ENCODE assay signal across 11 cellular contexts in the genomic region with DNA sequence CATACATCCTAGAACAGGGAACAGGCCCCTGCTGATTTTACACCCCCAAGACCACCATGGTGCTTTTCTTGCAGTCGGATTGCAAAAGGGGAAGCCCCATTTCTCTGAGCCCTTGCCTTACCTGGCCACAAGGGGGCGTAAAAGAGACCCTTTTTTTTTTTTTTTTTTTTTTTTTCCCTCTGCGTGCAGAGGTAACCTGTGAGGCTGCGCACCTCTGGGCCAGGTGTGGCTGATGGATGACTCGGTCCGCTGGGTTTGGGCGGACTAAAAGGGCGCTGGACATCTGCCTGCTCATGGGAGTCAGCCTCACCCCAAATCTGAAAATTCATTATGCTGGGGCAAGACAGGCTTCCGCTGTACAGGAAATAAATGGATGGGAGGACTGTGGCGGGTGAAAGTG.
A peak's percentile ranks its signal among the peaks of the same experiment; 100 is the strongest.
DNase-seq lines count a peak whose midpoint lies in the region; ATAC-seq and TF ChIP-seq lines count a peak whose summit lies in the region.
"Had no signal": no experiment of that assay in that cellular context is flagged by ENCODE, and none has a peak within 500 bp of the region (broad histone marks: within the 10 kb centered on the region; RNA-seq: fewer than 3 reads in every experiment).

No MANE protein-coding gene starts in this region.

- no peak overlapping the region for H2AFZ ChIP-seq in SU-DHL-6 (ENCODE audit: low read depth, low read length, severe bottlenecking)

- H3K4me3 ChIP-seq in AG04450 (ENCODE audit: low read depth, low read length) (no peak overlapping the region), SU-DHL-6 (ENCODE audit: insufficient read depth, low read length, poor library complexity, severe bottlenecking) (no peak overlapping the region)

- no peak overlapping the region for H3K4me2 ChIP-seq in SU-DHL-6 (ENCODE audit: low read depth, low read length, poor library complexity, severe bottlenecking)

- CTCF ChIA-PET in AG04450 (lab: Charles Lee), result no interaction called here

- no peaks in the 10 kb centered on the region for H3K36me3 ChIP-seq in SU-DHL-6 (ENCODE audit: low read length)

- ATAC-seq in GM18870 (IDR thresholded peaks at IDR 0.05; ENCODE audit: unreplicated experiment), result no peak
- no peak for ATAC-seq in GM21723 (IDR thresholded peaks at IDR 0.05; ENCODE audit: unreplicated experiment)
- ATAC-seq: sciatic nerve had no signal

- no peaks in the 10 kb centered on the region for H3K79me2 ChIP-seq in SU-DHL-6 (ENCODE audit: insufficient read depth, low read length)

- no peaks in the 10 kb centered on the region for H3K27me3 ChIP-seq in AG04450 (ENCODE audit: control insufficient read depth, insufficient read depth, low read length)
- H3K27me3 ChIP-seq in SU-DHL-6 (ENCODE audit: low read length), result no peaks in the 10 kb centered on the region

- POLR2A ChIA-PET in AG04450 (lab: Yijun Ruan, JAX), result no interaction called here

- no peaks in the 10 kb centered on the region for H3K9me2 ChIP-seq in SU-DHL-6 (replicated peaks; ENCODE audit: insufficient read depth, low read length)

- H3K9me3 ChIP-seq in AG04450 (ENCODE audit: control insufficient read depth, insufficient read depth, low read length) (peaks cover 28% of the 10 kb centered on the region), SU-DHL-6 (ENCODE audit: insufficient read depth, low read length) (no peaks in the 10 kb centered on the region)

- H3K27ac ChIP-seq in AG04450 (ENCODE audit: low read depth, low read length), result no peak overlapping the region
- H3K27ac ChIP-seq in SU-DHL-6 (ENCODE audit: low read depth, low read length), result no peak overlapping the region

- H4K20me1 ChIP-seq in SU-DHL-6 (ENCODE audit: low read depth, low read length), result no peaks in the 10 kb centered on the region

- H3F3A ChIP-seq in SU-DHL-6 (ENCODE audit: insufficient read depth), result no peaks in the 10 kb centered on the region

- DNase-seq in AG04450 (ENCODE audit: low read depth, low spot score) (no peak), GM20000 (ENCODE audit: low spot score) (no peak), kidney tubule cell (ENCODE audit: low spot score) (peak; percentile 5), anterior cingulate cortex (lab: John Stamatoyannopoulos, UW) (no peak), foreskin melanocyte (no peak)
- DNase-seq: amniotic stem cell, NCI-H345 had no signal

- TF ChIP-seq CTCF in AG04450 (IDR thresholded peaks at IDR 0.05; ENCODE audit: low read depth, low read length) (peak; percentile 31), GM20000 (IDR thresholded peaks at IDR 0.05; ENCODE audit: extremely low read depth, missing control alignments) (peak; percentile 48), SU-DHL-6 (IDR thresholded peaks at IDR 0.05; ENCODE audit: insufficient read depth, low read length, poor library complexity, severe bottlenecking) (peak; percentile 67)

- H3K9ac ChIP-seq in SU-DHL-6 (ENCODE audit: low read length), result no peak overlapping the region
